8 cellular contexts compared by ENCODE assay signal in genomic region chr2:24046599-24046929, GRCh38. TPM values are rescaled to one million over a fixed set of nuclear protein-coding genes. Genes with fewer than 3 reads are reported as not detected.
DNase-seq lines count a peak whose midpoint lies in the region; ATAC-seq, FAIRE-seq and TF ChIP-seq lines count a peak whose summit lies in the region.

No MANE protein-coding gene starts in this region.

- in situ Hi-C loops in GM12878 (cut with MboI): no loop called here

- POLR2A ChIA-PET in GM12878 (lab: Charles Lee): interaction anchor here (1.0 to 1.7 kb wide), 6 partner anchors 20 to 220 kb away, joined by 3 to 12 read pairs (median 6); partner anchors contain the start of genes ATAD2B and SF3B6

- no peak for FAIRE-seq in GM12878 (lab: Jason Lieb, UNC)

- no peaks in the 10 kb centered on the region for H3K27me3 ChIP-seq in heart left ventricle
- H3K27me3 ChIP-seq in GM12878 (replicated peaks in 1 of 2; ENCODE audit: control insufficient read depth in 2 of 2, insufficient read depth in 2 of 2, low read length in 1 of 2): peaks cover 0 to 5% of the 10 kb centered on the region in 2 experiments; a peak in 3 of 4 replicates
- no peaks in the 10 kb centered on the region for H3K27me3 ChIP-seq in mesendoderm (ENCODE audit: insufficient read depth, low read length, poor library complexity)

- no peak overlapping the region for H4K8ac ChIP-seq in mesendoderm (ENCODE audit: low read depth, low read length)

- WGBS in heart left ventricle, 4 donors: 4 to 6% (median 5%) methylated on average over 2 of the region's 2 CpGs
- WGBS in GM12878 (ENCODE audit: insufficient coverage, insufficient replicate concordance, low lambda C conversion rate, missing lambda C conversion rate): 0% methylated on average over 2 of the region's 2 CpGs
- no CpG with 5 or more reads among the region's 2 CpGs for WGBS in mesendoderm (ENCODE audit: extremely low coverage, insufficient coverage, low lambda C conversion rate)
- WGBS in urinary bladder: 2% methylated on average over 2 of the region's 2 CpGs

- RAD21 ChIA-PET in GM12878 (lab: Charles Lee; ENCODE audit: unreplicated experiment): interaction anchor here (1.3 to 1.7 kb wide), 6 partner anchors 13 to 120 kb away, joined by 5 to 31 read pairs (median 8); partner anchors contain the start of genes ATAD2B, SF3B6 and TP53I3

- no peak overlapping the region for H3K4ac ChIP-seq in mesendoderm (ENCODE audit: low read depth, low read length)

- no TSS peak for BruUV-seq in GM12878 (replicated peaks; lab: Mats Ljungman, UMichigan)

- H4K5ac ChIP-seq in mesendoderm (ENCODE audit: low read length): no peak overlapping the region

- H2AK5ac ChIP-seq in mesendoderm (ENCODE audit: low read length): no peak overlapping the region

- H3K4me2 ChIP-seq in GM12878 (ENCODE audit: control insufficient read depth, insufficient read depth) (peak overlapping the region; percentile 72; the same call in 1 of the 2 replicates), mesendoderm (ENCODE audit: low read length) (peak overlapping the region; percentile 83)

- H2BK15ac ChIP-seq in mesendoderm (replicated peaks; ENCODE audit: low read depth): no peak overlapping the region

- ATAC-seq in heart left ventricle: no peak
- no peak for ATAC-seq in left cardiac atrium
- no peak for ATAC-seq in GM12878
- ATAC-seq in GM21786 (IDR thresholded peaks at IDR 0.05; ENCODE audit: unreplicated experiment): no peak

- H3K79me1 ChIP-seq in mesendoderm (ENCODE audit: low read length): peaks cover 2% of the 10 kb centered on the region

- H3K9me3 ChIP-seq in heart left ventricle (no peaks in the 10 kb centered on the region), GM12878 (replicated peaks; ENCODE audit: control insufficient read depth, insufficient read depth, low read length) (no peaks in the 10 kb centered on the region)

- H3K36me3 ChIP-seq in heart left ventricle (no peaks in the 10 kb centered on the region), GM12878 (ENCODE audit: control insufficient read depth in 2 of 2, insufficient read depth in 2 of 2, low read length in 1 of 2) (no peaks in the 10 kb centered on the region), mesendoderm (ENCODE audit: control insufficient read depth, insufficient read depth, low read length) (no peaks in the 10 kb centered on the region), urinary bladder (ENCODE audit: insufficient read depth) (no peaks in the 10 kb centered on the region)

- peak overlapping the region; percentile 95 for H2AFZ ChIP-seq in GM12878 (ENCODE audit: control insufficient read depth, low read depth, low read length)

- H3K56ac ChIP-seq in mesendoderm (ENCODE audit: low read length): no peak overlapping the region

- H3K9ac ChIP-seq in GM12878 (ENCODE audit: control insufficient read depth, insufficient read depth, low read length): peak overlapping the region; percentile 77
- H3K9ac ChIP-seq in mesendoderm (ENCODE audit: low read length): peak overlapping the region; percentile 89

- SMC1A ChIA-PET in GM12878 (lab: Charles Lee; ENCODE audit: uncharacterized antibody, unreplicated experiment): interaction anchor here (1.4 kb wide), 1 partner anchor 56 kb away, joined by 3 read pairs; no protein-coding TSS in a partner anchor

- H2BK5ac ChIP-seq in mesendoderm (ENCODE audit: low read length): no peak overlapping the region

- H3K79me2 ChIP-seq in GM12878 (ENCODE audit: control insufficient read depth, insufficient read depth, low read length) (peaks cover 7% of the 10 kb centered on the region), mesendoderm (ENCODE audit: control insufficient read depth, insufficient read depth, low read length) (peaks cover 2% of the 10 kb centered on the region)

- CTCF ChIA-PET in GM12878 (lab: Yijun Ruan, JAX): interaction anchor here (1.1 to 3.7 kb wide), 6 partner anchors 9 to 222 kb away, joined by 3 to 26 read pairs (median 9); partner anchors contain the start of genes ATAD2B and SF3B6

- TF ChIP-seq POLR2A in heart left ventricle (IDR thresholded peaks at IDR 0.05) (no peak), GM12878 (IDR thresholded peaks at IDR 0.05; ENCODE audit: low read depth, low read length) (no peak)

- no peak for DNase-seq in heart left ventricle
- no peak for DNase-seq in left cardiac atrium
- no peak for DNase-seq in GM12878 (ENCODE audit: low read depth, low spot score)
- DNase-seq in mesendoderm: no peak
- DNase-seq in NK-92 treated with Interleukin-12 subunit alpha and Interleukin-12 subunit beta, amount 100 ng/mL, for 24 hours (lab: John Stamatoyannopoulos, UW): no peak
- no peak for DNase-seq in epidermal melanocyte (ENCODE audit: insufficient read length, low spot score)

- TF ChIP-seq CTCF in heart left ventricle (IDR thresholded peaks at IDR 0.05) (no peak), GM12878 (IDR thresholded peaks at IDR 0.05 in 2 of 3, conservative IDR thresholded peaks at IDR 0.05 in 1 of 3; ENCODE audit: control insufficient read depth in 2 of 3, extremely low read depth in 1 of 3, insufficient read depth in 1 of 3, low read depth in 3 of 3, low read length in 3 of 3) (no peak)

- H3K18ac ChIP-seq in mesendoderm (ENCODE audit: low read length): no peak overlapping the region

- intact Hi-C loops in heart left ventricle (cut with DNase I) (loop anchor here in 4 of 10 donors (2.0 to 10.0 kb wide), 5 partner anchors 30 to 120 kb away; partner anchors contain the start of genes ATAD2B (in 1 of the 4), SF3B6 (in 1 of the 4), TP53I3 (in 1 of the 4) and UBXN2A (in 1 of the 4)), left cardiac atrium (cut with DNase I) (loop anchor here in 1 of 2 donors (5.0 kb wide), 1 partner anchor 119 kb away; the partner anchor contains the start of gene ATAD2B), GM12878 (cut with micrococcal nuclease; ENCODE audit: unreplicated experiment) (loop anchor here (5.0 kb wide), 1 partner anchor 119 kb away; the partner anchor contains the start of gene ATAD2B)

- no peak for TF ChIP-seq RAD21 in GM12878 (IDR thresholded peaks at IDR 0.05; ENCODE audit: insufficient read depth, low read depth, low read length)

- TF ChIP-seq EP300 in GM12878 (IDR thresholded peaks at IDR 0.05; ENCODE audit: borderline replicate concordance in 1 of 2, control insufficient read depth in 1 of 2, low read depth in 2 of 2, low read length in 2 of 2): no peak

- H3K4me3 ChIP-seq in heart left ventricle (peak overlapping the region; percentile 52 to 87 (median 73)), GM12878 (peak overlapping the region; percentile 78), mesendoderm (ENCODE audit: low read length) (peak overlapping the region; percentile 86), urinary bladder (ENCODE audit: low read depth, low read length) (peak overlapping the region; percentile 72)

- H3K27ac ChIP-seq in heart left ventricle: peak overlapping the region in 7 of 12 donors; percentile 66 to 79 (median 70)
- H3K27ac ChIP-seq in GM12878 (ENCODE audit: control insufficient read depth, insufficient read depth): no peak overlapping the region
- H3K27ac ChIP-seq in mesendoderm (ENCODE audit: low read depth, low read length): no peak overlapping the region
- no peak overlapping the region for H3K27ac ChIP-seq in urinary bladder (ENCODE audit: low read depth)

- no peak overlapping the region for H2BK120ac ChIP-seq in mesendoderm (ENCODE audit: low read depth, low read length)

- H4K20me1 ChIP-seq in GM12878 (ENCODE audit: control insufficient read depth, insufficient read depth): no peaks in the 10 kb centered on the region

- peaks cover 0 to 39% (median 19%) of the 10 kb centered on the region in 12 donors for H3K4me1 ChIP-seq in heart left ventricle
- peaks cover 11% of the 10 kb centered on the region for H3K4me1 ChIP-seq in GM12878 (ENCODE audit: control insufficient read depth, insufficient read depth, low read length)
- no peaks in the 10 kb centered on the region for H3K4me1 ChIP-seq in mesendoderm (ENCODE audit: control insufficient read depth, low read depth, low read length)
- peaks cover 4% of the 10 kb centered on the region for H3K4me1 ChIP-seq in urinary bladder (ENCODE audit: insufficient read depth)

- no peak overlapping the region for H3K23ac ChIP-seq in mesendoderm (ENCODE audit: low read length)

RNA-seq across cellular contexts. Expression of gene WDCP, which starts 0.6 kb away (rescaled TPM):
- total RNA-seq in heart left ventricle (1 to 10 TPM; 4.9 to 9.8 (median 6.1) TPM), left cardiac atrium (1 to 10 TPM; 5.5 to 6.6 TPM), GM12878 (2014; rRNA removed) (13.8 and 14.6 TPM in 2 replicates), GM12878 (2014; rRNA removed; fragmentation: Illumina TruSeq; extraction: Trizol) (14.2 and 14.3 TPM in 2 replicates), GM12878 (2021) (20.6 and 21.3 TPM in 2 replicates), urinary bladder (13.1 TPM)
- polyA plus RNA-seq in heart left ventricle (1 to 10 TPM; 1.9 to 4.8 TPM), GM12878 (2011; rRNA removed) (19.6 and 19.9 TPM in 2 replicates), GM12878 (2014; fragmentation: Illumina TruSeq; extraction: Trizol) (15.0 and 16.5 TPM in 2 replicates), GM12878 (2014; fragmentation: Nextera tagmentation; extraction: Ambion mirVana) (1 to 10 TPM; 5.5 to 6.1 TPM), GM12878 (2014; rRNA removed) (8.9 and 10.5 TPM in 2 replicates), GM12878 (2016; fragmentation: Nextera tagmentation; extraction: Ambion mirVana) (10 to 100 TPM; 12.1 to 12.5 TPM), urinary bladder (4.9 TPM)
- total RNA-seq in GM12878 (2013; cell fraction: nucleolus; rRNA removed): 17.1 and 18.6 TPM in 2 replicates
- polyA plus RNA-seq in GM12878 (2011; ENCODE audit: low read depth): 3.4 TPM
- 11.9 and 14.2 TPM in 2 replicates for polyA plus RNA-seq in GM12878 (2011; cell fraction: cytosol; rRNA removed)
- 13.7 and 17.1 TPM in 2 replicates for polyA plus RNA-seq in GM12878 (2011; cell fraction: nucleus; rRNA removed)
- 3.5 and 6.1 TPM in 2 replicates for polyA plus RNA-seq in GM12878 (2012)
- polyA minus RNA-seq in GM12878 (2011; rRNA and poly(A)+ RNA removed): 34.9 and 53.8 TPM in 2 replicates
- polyA minus RNA-seq in GM12878 (2011; cell fraction: cytosol; rRNA and poly(A)+ RNA removed): 5.3 and 5.5 TPM in 2 replicates
- 4.5 and 7.7 TPM in 2 replicates for polyA minus RNA-seq in GM12878 (2011; cell fraction: nucleus; rRNA and poly(A)+ RNA removed)
- 10.2 TPM for polyA plus RNA-seq in mesendoderm (2013, experiment 1 of 2)
- 10.2 TPM for polyA plus RNA-seq in mesendoderm (2013, experiment 2 of 2)

RNA-seq across cellular contexts. Expression of gene FKBP1B, which starts 3.0 kb away (rescaled TPM):
- total RNA-seq in heart left ventricle (1 to 10 TPM; 1.4 to 7.6 (median 2.6) TPM), left cardiac atrium (1 to 10 TPM; 4.6 to 5.3 TPM), GM12878 (2014; rRNA removed) (0.16 and 0.23 TPM in 2 replicates), GM12878 (2014; rRNA removed; fragmentation: Illumina TruSeq; extraction: Trizol) (0.18 TPM in 1 of 2 replicates, not detected in the other), GM12878 (2021) (0.33 TPM in 1 of 2 replicates, not detected in the other), urinary bladder (5.1 TPM)
- polyA plus RNA-seq in heart left ventricle (1 to 10 TPM; 1.9 to 4.7 TPM), GM12878 (2011; rRNA removed) (0.24 and 0.27 TPM in 2 replicates), GM12878 (2014; fragmentation: Illumina TruSeq; extraction: Trizol) (0.43 and 0.47 TPM in 2 replicates), GM12878 (2014; fragmentation: Nextera tagmentation; extraction: Ambion mirVana) (under 1 TPM; 0.23 to 0.38 TPM), GM12878 (2014; rRNA removed) (0.30 and 0.53 TPM in 2 replicates), GM12878 (2016; fragmentation: Nextera tagmentation; extraction: Ambion mirVana) (under 1 TPM; 0.21 to 0.23 TPM), urinary bladder (10.5 TPM)
- total RNA-seq in GM12878 (2013; cell fraction: nucleolus; rRNA removed): not detected in 2 replicates
- polyA plus RNA-seq in GM12878 (2011; ENCODE audit: low read depth): not detected
- polyA plus RNA-seq in GM12878 (2011; cell fraction: cytosol; rRNA removed): 0.10 and 0.31 TPM in 2 replicates
- polyA plus RNA-seq in GM12878 (2011; cell fraction: nucleus; rRNA removed): 0.24 and 0.45 TPM in 2 replicates
- polyA plus RNA-seq in GM12878 (2012): 0.64 and 0.72 TPM in 2 replicates
- polyA minus RNA-seq in GM12878 (2011; rRNA and poly(A)+ RNA removed): not detected in 2 replicates
- polyA minus RNA-seq in GM12878 (2011; cell fraction: cytosol; rRNA and poly(A)+ RNA removed): not detected in 2 replicates
- polyA minus RNA-seq in GM12878 (2011; cell fraction: nucleus; rRNA and poly(A)+ RNA removed): not detected in 2 replicates
- 29.4 TPM for polyA plus RNA-seq in mesendoderm (2013, experiment 1 of 2)
- 29.2 TPM for polyA plus RNA-seq in mesendoderm (2013, experiment 2 of 2)

RNA-seq across cellular contexts. Expression of gene SF3B6, which starts 29.6 kb away (rescaled TPM):
- total RNA-seq in heart left ventricle (10 to 100 TPM; 49.7 to 89.6 (median 58.4) TPM), left cardiac atrium (10 to 100 TPM; 49.4 to 56.7 TPM), GM12878 (2014; rRNA removed) (157 and 185 TPM in 2 replicates), GM12878 (2014; rRNA removed; fragmentation: Illumina TruSeq; extraction: Trizol) (246 and 250 TPM in 2 replicates), GM12878 (2021) (117 and 118 TPM in 2 replicates), urinary bladder (139 TPM)
- polyA plus RNA-seq in heart left ventricle (100 to 1,000 TPM in 1 of 2 donors, 10 to 100 TPM in 1; 37.4 to 121 TPM), GM12878 (2011; rRNA removed) (248 and 325 TPM in 2 replicates), GM12878 (2014; fragmentation: Illumina TruSeq; extraction: Trizol) (258 and 323 TPM in 2 replicates), GM12878 (2014; fragmentation: Nextera tagmentation; extraction: Ambion mirVana) (100 to 1,000 TPM; 538 to 584 TPM), GM12878 (2014; rRNA removed) (226 and 283 TPM in 2 replicates), GM12878 (2016; fragmentation: Nextera tagmentation; extraction: Ambion mirVana) (100 to 1,000 TPM; 372 to 415 TPM), urinary bladder (121 TPM)
- 28.9 and 31.1 TPM in 2 replicates for total RNA-seq in GM12878 (2013; cell fraction: nucleolus; rRNA removed)
- polyA plus RNA-seq in GM12878 (2011; ENCODE audit: low read depth): 131 TPM
- polyA plus RNA-seq in GM12878 (2011; cell fraction: cytosol; rRNA removed): 107 and 140 TPM in 2 replicates
- 68.1 and 79.4 TPM in 2 replicates for polyA plus RNA-seq in GM12878 (2011; cell fraction: nucleus; rRNA removed)
- 149 and 150 TPM in 2 replicates for polyA plus RNA-seq in GM12878 (2012)
- polyA minus RNA-seq in GM12878 (2011; rRNA and poly(A)+ RNA removed): 23.9 and 47.8 TPM in 2 replicates
- 18.8 and 24.6 TPM in 2 replicates for polyA minus RNA-seq in GM12878 (2011; cell fraction: cytosol; rRNA and poly(A)+ RNA removed)
- polyA minus RNA-seq in GM12878 (2011; cell fraction: nucleus; rRNA and poly(A)+ RNA removed): 12.2 and 13.3 TPM in 2 replicates
- 242 TPM for polyA plus RNA-seq in mesendoderm (2013, experiment 1 of 2)
- 249 TPM for polyA plus RNA-seq in mesendoderm (2013, experiment 2 of 2)

RNA-seq across cellular contexts. Expression of gene MFSD2B, which starts 36.7 kb away (rescaled TPM):
- under 1 TPM in 2 of 9 donors, not detected in 7; 0.09 to 0.19 TPM for total RNA-seq in heart left ventricle
- under 1 TPM in 1 of 2 donors, not detected in 1; 0.01 TPM for polyA plus RNA-seq in heart left ventricle
- total RNA-seq in left cardiac atrium: under 1 TPM; 0.39 to 0.41 TPM
- 0.42 TPM in 1 of 2 replicates, not detected in the other for total RNA-seq in GM12878 (2013; cell fraction: nucleolus; rRNA removed)
- total RNA-seq in GM12878 (2014; rRNA removed): 0.11 TPM in 1 of 2 replicates, not detected in the other
- total RNA-seq in GM12878 (2014; rRNA removed; fragmentation: Illumina TruSeq; extraction: Trizol): 0.09 TPM in 1 of 2 replicates, not detected in the other
- total RNA-seq in GM12878 (2021): 0.19 and 0.28 TPM in 2 replicates
- polyA plus RNA-seq in GM12878 (2011; ENCODE audit: low read depth): not detected
- 0.08 TPM in 1 of 2 replicates, not detected in the other for polyA plus RNA-seq in GM12878 (2011; rRNA removed)
- polyA plus RNA-seq in GM12878 (2011; cell fraction: cytosol; rRNA removed): not detected in 2 replicates
- polyA plus RNA-seq in GM12878 (2011; cell fraction: nucleus; rRNA removed): 0.13 and 0.22 TPM in 2 replicates
- 0.15 and 0.17 TPM in 2 replicates for polyA plus RNA-seq in GM12878 (2012)
- polyA plus RNA-seq in GM12878 (2014; fragmentation: Illumina TruSeq; extraction: Trizol): 0.07 TPM in 1 of 2 replicates, not detected in the other
- not detected for polyA plus RNA-seq in GM12878 (2014; fragmentation: Nextera tagmentation; extraction: Ambion mirVana)
- 0.27 TPM in 1 of 2 replicates, not detected in the other for polyA plus RNA-seq in GM12878 (2014; rRNA removed)
- polyA plus RNA-seq in GM12878 (2016; fragmentation: Nextera tagmentation; extraction: Ambion mirVana): under 1 TPM; 0.21 to 0.51 TPM
- not detected in 2 replicates for polyA minus RNA-seq in GM12878 (2011; rRNA and poly(A)+ RNA removed)
- not detected in 2 replicates for polyA minus RNA-seq in GM12878 (2011; cell fraction: cytosol; rRNA and poly(A)+ RNA removed)
- not detected in 2 replicates for polyA minus RNA-seq in GM12878 (2011; cell fraction: nucleus; rRNA and poly(A)+ RNA removed)
- polyA plus RNA-seq in mesendoderm (2013, experiment 1 of 2): 0.37 TPM
- polyA plus RNA-seq in mesendoderm (2013, experiment 2 of 2): 0.52 TPM
- 0.85 TPM for total RNA-seq in urinary bladder
- polyA plus RNA-seq in urinary bladder: 0.22 TPM

RNA-seq across cellular contexts. Expression of gene TP53I3, which starts 38.1 kb away (rescaled TPM):
- 10 to 100 TPM in 4 of 9 donors, 1 to 10 TPM in 5; 4.7 to 21.8 (median 9.6) TPM for total RNA-seq in heart left ventricle
- polyA plus RNA-seq in heart left ventricle: 10 to 100 TPM; 15.4 to 23.3 TPM
- 10 to 100 TPM in 1 of 2 donors, 1 to 10 TPM in 1; 7.6 to 14.5 TPM for total RNA-seq in left cardiac atrium
- 2.9 and 3.2 TPM in 2 replicates for total RNA-seq in GM12878 (2013; cell fraction: nucleolus; rRNA removed)
- total RNA-seq in GM12878 (2014; rRNA removed): 12.2 and 13.0 TPM in 2 replicates
- total RNA-seq in GM12878 (2014; rRNA removed; fragmentation: Illumina TruSeq; extraction: Trizol): 10.0 and 12.3 TPM in 2 replicates
- total RNA-seq in GM12878 (2021): 10.9 and 11.4 TPM in 2 replicates
- 4.4 TPM for polyA plus RNA-seq in GM12878 (2011; ENCODE audit: low read depth)
- polyA plus RNA-seq in GM12878 (2011; rRNA removed): 5.2 and 6.2 TPM in 2 replicates
- 9.5 and 11.4 TPM in 2 replicates for polyA plus RNA-seq in GM12878 (2011; cell fraction: cytosol; rRNA removed)
- polyA plus RNA-seq in GM12878 (2011; cell fraction: nucleus; rRNA removed): 13.2 and 13.3 TPM in 2 replicates
- 9.3 TPM in 2 replicates for polyA plus RNA-seq in GM12878 (2012)
- 4.7 and 6.5 TPM in 2 replicates for polyA plus RNA-seq in GM12878 (2014; fragmentation: Illumina TruSeq; extraction: Trizol)
- 1 to 10 TPM; 1.4 to 2.6 TPM for polyA plus RNA-seq in GM12878 (2014; fragmentation: Nextera tagmentation; extraction: Ambion mirVana)
- polyA plus RNA-seq in GM12878 (2014; rRNA removed): 15.8 and 16.2 TPM in 2 replicates
- polyA plus RNA-seq in GM12878 (2016; fragmentation: Nextera tagmentation; extraction: Ambion mirVana): 10 to 100 TPM; 47.6 to 57.4 TPM
- 1.7 and 6.0 TPM in 2 replicates for polyA minus RNA-seq in GM12878 (2011; rRNA and poly(A)+ RNA removed)
- polyA minus RNA-seq in GM12878 (2011; cell fraction: cytosol; rRNA and poly(A)+ RNA removed): 2.8 TPM in 1 of 2 replicates, not detected in the other
- polyA minus RNA-seq in GM12878 (2011; cell fraction: nucleus; rRNA and poly(A)+ RNA removed): 1.9 and 7.0 TPM in 2 replicates
- polyA plus RNA-seq in mesendoderm (2013, experiment 1 of 2): 23.7 TPM
- polyA plus RNA-seq in mesendoderm (2013, experiment 2 of 2): 22.9 TPM
- 28.6 TPM for total RNA-seq in urinary bladder
- polyA plus RNA-seq in urinary bladder: 16.9 TPM

Comparison
In these comparisons a context has a peak if more than half of its experiments do, and no peak if none do; other contexts are left out.
1. H3K27ac ChIP-seq: peak in heart left ventricle (7 of 12); none in GM12878 (single experiment), mesendoderm (single experiment) and urinary bladder (single experiment).
2. Peak in every context shown above with its lines, with median percentiles within 50 percentile points of each other: H3K4me3 ChIP-seq.